Comparison of ENCODE assay signal across 1 cellular context in the genomic region with DNA sequence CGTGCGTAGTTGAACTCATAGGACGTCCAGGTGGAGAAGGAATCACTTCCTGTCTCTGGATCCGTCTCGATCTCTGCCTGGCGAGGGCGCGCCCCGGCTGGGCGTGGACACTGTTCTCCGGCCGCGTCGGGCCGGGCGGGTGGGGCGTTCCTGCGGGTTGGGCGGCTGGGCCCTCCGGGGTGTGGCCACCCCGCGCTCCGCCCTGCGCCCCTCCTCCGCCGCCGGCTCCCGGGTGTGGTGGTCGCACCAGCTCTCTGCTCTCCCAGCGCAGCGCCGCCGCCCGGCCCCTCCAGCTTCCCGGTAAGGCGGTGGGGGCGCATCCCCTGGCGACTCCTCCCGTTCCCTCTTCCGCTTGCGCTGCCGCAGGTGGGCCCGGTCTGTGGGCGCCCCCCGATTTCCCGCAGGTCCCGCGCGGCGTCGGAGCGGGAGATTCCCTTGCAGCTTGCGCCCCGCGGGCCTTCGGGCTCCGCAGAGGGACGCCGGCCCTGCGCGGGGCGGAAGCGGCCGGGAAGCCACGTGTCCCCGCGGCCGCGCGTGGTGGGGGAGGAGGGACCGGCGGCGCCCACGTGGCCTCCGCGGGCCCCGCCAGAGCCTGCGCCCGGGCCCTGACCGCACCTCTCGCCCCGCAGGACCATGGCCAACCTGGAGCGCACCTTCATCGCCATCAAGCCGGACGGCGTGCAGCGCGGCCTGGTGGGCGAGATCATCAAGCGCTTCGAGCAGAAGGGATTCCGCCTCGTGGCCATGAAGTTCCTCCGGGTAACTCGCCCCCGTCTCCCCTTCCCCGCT.
TF ChIP-seq lines count a peak whose summit lies in the region.

Gene NME2, plus strand, starts transcription at position 214 of the 789 bp plus-strand sequence. Its CDS starts 420 bp downstream, at position 634.

TF ChIP-seq in WTC11, 78 proteins besides CTCF, POLR2A, EP300 and RAD21 (continued from another document and continues in another):
- TF ChIP-seq, protein P1, sequence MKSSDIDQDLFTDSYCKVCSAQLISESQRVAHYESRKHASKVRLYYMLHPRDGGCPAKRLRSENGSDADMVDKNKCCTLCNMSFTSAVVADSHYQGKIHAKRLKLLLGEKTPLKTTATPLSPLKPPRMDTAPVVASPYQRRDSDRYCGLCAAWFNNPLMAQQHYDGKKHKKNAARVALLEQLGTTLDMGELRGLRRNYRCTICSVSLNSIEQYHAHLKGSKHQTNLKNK (CRISPR knock-in tag; IDR thresholded peaks at IDR 0.05): no peak
- TF ChIP-seq ZNF317 (CRISPR knock-in tag; IDR thresholded peaks at IDR 0.05; ENCODE audit: borderline replicate concordance, low read depth): peak; percentile 16; the same call in 1 of the 2 replicates
- TF ChIP-seq TP53 (CRISPR knock-in tag; IDR thresholded peaks at IDR 0.05): 0 out of 2 replicates have a peak, but pooled peaks have one; percentile 52
- TF ChIP-seq FOXP1 (CRISPR knock-in tag; IDR thresholded peaks at IDR 0.05; ENCODE audit: borderline replicate concordance): peak; percentile 72
- TF ChIP-seq RELA (CRISPR knock-in tag; IDR thresholded peaks at IDR 0.05; ENCODE audit: borderline replicate concordance): no peak
- no peak; the same call in 1 of the 2 replicates for TF ChIP-seq ZNF416 (CRISPR knock-in tag; IDR thresholded peaks at IDR 0.05)
- TF ChIP-seq, protein P2, sequence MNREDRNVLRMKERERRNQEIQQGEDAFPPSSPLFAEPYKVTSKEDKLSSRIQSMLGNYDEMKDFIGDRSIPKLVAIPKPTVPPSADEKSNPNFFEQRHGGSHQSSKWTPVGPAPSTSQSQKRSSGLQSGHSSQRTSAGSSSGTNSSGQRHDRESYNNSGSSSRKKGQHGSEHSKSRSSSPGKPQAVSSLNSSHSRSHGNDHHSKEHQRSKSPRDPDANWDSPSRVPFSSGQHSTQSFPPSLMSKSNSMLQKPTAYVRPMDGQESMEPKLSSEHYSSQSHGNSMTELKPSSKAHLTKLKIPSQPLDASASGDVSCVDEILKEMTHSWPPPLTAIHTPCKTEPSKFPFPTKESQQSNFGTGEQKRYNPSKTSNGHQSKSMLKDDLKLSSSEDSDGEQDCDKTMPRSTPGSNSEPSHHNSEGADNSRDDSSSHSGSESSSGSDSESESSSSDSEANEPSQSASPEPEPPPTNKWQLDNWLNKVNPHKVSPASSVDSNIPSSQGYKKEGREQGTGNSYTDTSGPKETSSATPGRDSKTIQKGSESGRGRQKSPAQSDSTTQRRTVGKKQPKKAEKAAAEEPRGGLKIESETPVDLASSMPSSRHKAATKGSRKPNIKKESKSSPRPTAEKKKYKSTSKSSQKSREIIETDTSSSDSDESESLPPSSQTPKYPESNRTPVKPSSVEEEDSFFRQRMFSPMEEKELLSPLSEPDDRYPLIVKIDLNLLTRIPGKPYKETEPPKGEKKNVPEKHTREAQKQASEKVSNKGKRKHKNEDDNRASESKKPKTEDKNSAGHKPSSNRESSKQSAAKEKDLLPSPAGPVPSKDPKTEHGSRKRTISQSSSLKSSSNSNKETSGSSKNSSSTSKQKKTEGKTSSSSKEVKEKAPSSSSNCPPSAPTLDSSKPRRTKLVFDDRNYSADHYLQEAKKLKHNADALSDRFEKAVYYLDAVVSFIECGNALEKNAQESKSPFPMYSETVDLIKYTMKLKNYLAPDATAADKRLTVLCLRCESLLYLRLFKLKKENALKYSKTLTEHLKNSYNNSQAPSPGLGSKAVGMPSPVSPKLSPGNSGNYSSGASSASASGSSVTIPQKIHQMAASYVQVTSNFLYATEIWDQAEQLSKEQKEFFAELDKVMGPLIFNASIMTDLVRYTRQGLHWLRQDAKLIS (CRISPR knock-in tag; IDR thresholded peaks at IDR 0.05; ENCODE audit: borderline replicate concordance): no peak
- peak; percentile 71 for TF ChIP-seq USF2 (CRISPR knock-in tag; IDR thresholded peaks at IDR 0.05)
- no peak for TF ChIP-seq NR3C1 (CRISPR knock-in tag; conservative IDR thresholded peaks at IDR 0.05; ENCODE audit: low read depth)
- peak; percentile 73 for TF ChIP-seq ARID4B (CRISPR knock-in tag; IDR thresholded peaks at IDR 0.05; ENCODE audit: borderline replicate concordance)
- peak; percentile 63; the same call in 1 of the 2 replicates for TF ChIP-seq MYBL2 (CRISPR knock-in tag; IDR thresholded peaks at IDR 0.05)
- TF ChIP-seq GABPB1 (CRISPR knock-in tag; IDR thresholded peaks at IDR 0.05): no peak; the same call in 1 of the 2 replicates
- no peak for TF ChIP-seq GTF2I (CRISPR knock-in tag; conservative IDR thresholded peaks at IDR 0.05)
- TF ChIP-seq NR1H2 (CRISPR knock-in tag; IDR thresholded peaks at IDR 0.05): no peak; the same call in 1 of the 2 replicates
- no peak for TF ChIP-seq RORB (CRISPR knock-in tag; IDR thresholded peaks at IDR 0.05)
- TF ChIP-seq, protein P3, sequence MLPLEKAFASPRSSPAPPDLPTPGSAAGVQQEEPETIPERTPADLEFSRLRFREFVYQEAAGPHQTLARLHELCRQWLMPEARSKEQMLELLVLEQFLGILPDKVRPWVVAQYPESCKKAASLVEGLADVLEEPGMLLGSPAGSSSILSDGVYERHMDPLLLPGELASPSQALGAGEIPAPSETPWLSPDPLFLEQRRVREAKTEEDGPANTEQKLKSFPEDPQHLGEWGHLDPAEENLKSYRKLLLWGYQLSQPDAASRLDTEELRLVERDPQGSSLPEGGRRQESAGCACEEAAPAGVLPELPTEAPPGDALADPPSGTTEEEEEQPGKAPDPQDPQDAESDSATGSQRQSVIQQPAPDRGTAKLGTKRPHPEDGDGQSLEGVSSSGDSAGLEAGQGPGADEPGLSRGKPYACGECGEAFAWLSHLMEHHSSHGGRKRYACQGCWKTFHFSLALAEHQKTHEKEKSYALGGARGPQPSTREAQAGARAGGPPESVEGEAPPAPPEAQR (CRISPR knock-in tag; IDR thresholded peaks at IDR 0.05): no peak
- no peak for TF ChIP-seq MLX (CRISPR knock-in tag; IDR thresholded peaks at IDR 0.05)
- TF ChIP-seq, protein P4, sequence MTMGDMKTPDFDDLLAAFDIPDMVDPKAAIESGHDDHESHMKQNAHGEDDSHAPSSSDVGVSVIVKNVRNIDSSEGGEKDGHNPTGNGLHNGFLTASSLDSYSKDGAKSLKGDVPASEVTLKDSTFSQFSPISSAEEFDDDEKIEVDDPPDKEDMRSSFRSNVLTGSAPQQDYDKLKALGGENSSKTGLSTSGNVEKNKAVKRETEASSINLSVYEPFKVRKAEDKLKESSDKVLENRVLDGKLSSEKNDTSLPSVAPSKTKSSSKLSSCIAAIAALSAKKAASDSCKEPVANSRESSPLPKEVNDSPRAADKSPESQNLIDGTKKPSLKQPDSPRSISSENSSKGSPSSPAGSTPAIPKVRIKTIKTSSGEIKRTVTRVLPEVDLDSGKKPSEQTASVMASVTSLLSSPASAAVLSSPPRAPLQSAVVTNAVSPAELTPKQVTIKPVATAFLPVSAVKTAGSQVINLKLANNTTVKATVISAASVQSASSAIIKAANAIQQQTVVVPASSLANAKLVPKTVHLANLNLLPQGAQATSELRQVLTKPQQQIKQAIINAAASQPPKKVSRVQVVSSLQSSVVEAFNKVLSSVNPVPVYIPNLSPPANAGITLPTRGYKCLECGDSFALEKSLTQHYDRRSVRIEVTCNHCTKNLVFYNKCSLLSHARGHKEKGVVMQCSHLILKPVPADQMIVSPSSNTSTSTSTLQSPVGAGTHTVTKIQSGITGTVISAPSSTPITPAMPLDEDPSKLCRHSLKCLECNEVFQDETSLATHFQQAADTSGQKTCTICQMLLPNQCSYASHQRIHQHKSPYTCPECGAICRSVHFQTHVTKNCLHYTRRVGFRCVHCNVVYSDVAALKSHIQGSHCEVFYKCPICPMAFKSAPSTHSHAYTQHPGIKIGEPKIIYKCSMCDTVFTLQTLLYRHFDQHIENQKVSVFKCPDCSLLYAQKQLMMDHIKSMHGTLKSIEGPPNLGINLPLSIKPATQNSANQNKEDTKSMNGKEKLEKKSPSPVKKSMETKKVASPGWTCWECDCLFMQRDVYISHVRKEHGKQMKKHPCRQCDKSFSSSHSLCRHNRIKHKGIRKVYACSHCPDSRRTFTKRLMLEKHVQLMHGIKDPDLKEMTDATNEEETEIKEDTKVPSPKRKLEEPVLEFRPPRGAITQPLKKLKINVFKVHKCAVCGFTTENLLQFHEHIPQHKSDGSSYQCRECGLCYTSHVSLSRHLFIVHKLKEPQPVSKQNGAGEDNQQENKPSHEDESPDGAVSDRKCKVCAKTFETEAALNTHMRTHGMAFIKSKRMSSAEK (CRISPR knock-in tag; IDR thresholded peaks at IDR 0.05; ENCODE audit: borderline replicate concordance): no peak
- TF ChIP-seq ZBTB21 (CRISPR knock-in tag; IDR thresholded peaks at IDR 0.05; ENCODE audit: borderline replicate concordance): no peak
- TF ChIP-seq CREB1 (CRISPR knock-in tag; IDR thresholded peaks at IDR 0.05): no peak
- TF ChIP-seq ZNF121 (CRISPR knock-in tag; IDR thresholded peaks at IDR 0.05): no peak
- TF ChIP-seq ELF4 (CRISPR knock-in tag; IDR thresholded peaks at IDR 0.05; ENCODE audit: low read depth): peak; percentile 60; the same call in 1 of the 2 replicates
- TF ChIP-seq, protein P5, sequence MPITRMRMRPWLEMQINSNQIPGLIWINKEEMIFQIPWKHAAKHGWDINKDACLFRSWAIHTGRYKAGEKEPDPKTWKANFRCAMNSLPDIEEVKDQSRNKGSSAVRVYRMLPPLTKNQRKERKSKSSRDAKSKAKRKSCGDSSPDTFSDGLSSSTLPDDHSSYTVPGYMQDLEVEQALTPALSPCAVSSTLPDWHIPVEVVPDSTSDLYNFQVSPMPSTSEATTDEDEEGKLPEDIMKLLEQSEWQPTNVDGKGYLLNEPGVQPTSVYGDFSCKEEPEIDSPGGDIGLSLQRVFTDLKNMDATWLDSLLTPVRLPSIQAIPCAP (CRISPR knock-in tag; IDR thresholded peaks at IDR 0.05): peak; percentile 69; the same call in 1 of the 2 replicates
- TF ChIP-seq, protein P6, sequence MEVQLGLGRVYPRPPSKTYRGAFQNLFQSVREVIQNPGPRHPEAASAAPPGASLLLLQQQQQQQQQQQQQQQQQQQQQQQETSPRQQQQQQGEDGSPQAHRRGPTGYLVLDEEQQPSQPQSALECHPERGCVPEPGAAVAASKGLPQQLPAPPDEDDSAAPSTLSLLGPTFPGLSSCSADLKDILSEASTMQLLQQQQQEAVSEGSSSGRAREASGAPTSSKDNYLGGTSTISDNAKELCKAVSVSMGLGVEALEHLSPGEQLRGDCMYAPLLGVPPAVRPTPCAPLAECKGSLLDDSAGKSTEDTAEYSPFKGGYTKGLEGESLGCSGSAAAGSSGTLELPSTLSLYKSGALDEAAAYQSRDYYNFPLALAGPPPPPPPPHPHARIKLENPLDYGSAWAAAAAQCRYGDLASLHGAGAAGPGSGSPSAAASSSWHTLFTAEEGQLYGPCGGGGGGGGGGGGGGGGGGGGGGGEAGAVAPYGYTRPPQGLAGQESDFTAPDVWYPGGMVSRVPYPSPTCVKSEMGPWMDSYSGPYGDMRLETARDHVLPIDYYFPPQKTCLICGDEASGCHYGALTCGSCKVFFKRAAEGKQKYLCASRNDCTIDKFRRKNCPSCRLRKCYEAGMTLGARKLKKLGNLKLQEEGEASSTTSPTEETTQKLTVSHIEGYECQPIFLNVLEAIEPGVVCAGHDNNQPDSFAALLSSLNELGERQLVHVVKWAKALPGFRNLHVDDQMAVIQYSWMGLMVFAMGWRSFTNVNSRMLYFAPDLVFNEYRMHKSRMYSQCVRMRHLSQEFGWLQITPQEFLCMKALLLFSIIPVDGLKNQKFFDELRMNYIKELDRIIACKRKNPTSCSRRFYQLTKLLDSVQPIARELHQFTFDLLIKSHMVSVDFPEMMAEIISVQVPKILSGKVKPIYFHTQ (CRISPR knock-in tag; IDR thresholded peaks at IDR 0.05): no peak
- peak; percentile 65; the same call in 1 of the 2 replicates for TF ChIP-seq E2F5 (CRISPR knock-in tag; IDR thresholded peaks at IDR 0.05)
- TF ChIP-seq ESRRA (CRISPR knock-in tag; IDR thresholded peaks at IDR 0.05; ENCODE audit: borderline replicate concordance): peak; percentile 39; the same call in 1 of the 2 replicates
- 0 out of 2 replicates have a peak, but pooled peaks have one; percentile 36 for TF ChIP-seq ATF1 (CRISPR knock-in tag; IDR thresholded peaks at IDR 0.05)
- no peak for TF ChIP-seq ZNF232 (CRISPR knock-in tag; IDR thresholded peaks at IDR 0.05)
- TF ChIP-seq CREM (CRISPR knock-in tag; IDR thresholded peaks at IDR 0.05): no peak
- TF ChIP-seq ZNF219 (CRISPR knock-in tag; IDR thresholded peaks at IDR 0.05; ENCODE audit: borderline replicate concordance): no peak
